Comparison of ENCODE assay signal across 2 cellular contexts in the genomic region with DNA sequence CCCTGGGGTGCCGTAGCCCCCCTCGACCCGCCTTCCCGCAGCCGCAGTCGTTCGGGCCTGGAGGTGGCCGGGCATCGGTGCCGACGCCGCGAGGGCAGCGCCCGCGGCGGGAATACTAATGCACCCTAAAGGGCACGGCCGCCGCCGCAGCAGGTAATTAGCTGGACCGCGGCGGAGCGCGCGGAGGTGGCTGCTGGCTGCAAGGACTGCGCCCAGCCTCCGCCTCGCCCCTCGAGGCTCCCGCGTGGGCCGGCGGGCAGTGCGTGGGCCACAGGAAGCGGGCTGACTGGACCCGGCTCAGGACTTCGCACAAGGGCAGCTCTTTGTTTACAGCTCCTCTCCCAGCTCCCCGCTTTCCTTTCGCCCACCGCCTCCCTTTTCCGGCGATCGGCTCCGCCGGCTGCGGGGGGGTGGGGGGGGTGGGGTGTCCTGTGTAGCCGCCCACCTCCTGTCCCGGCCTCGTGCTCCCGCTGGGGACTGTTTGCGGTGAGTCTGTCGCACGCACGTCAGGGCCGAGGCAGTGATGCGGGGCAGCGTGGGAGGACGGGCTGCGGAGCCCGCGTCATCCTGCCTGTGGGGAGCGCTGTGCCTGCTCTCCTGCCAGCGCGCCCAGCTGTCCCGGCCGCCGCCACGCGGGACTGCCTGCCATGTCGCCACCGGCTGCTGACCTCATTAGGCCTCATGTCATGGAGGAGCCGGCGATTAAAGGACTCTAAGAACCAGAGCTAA.
TF ChIP-seq lines count a peak whose summit lies in the region.

No MANE protein-coding gene starts in this region.

TF ChIP-seq in HEK293T, 16 proteins besides CTCF, POLR2A, EP300 and RAD21 (continued from another document):
- TF ChIP-seq L3MBTL2 (conservative IDR thresholded peaks at IDR 0.05): no peak; the same call in none of the 2 replicates
- no peak for TF ChIP-seq SP1 (IDR thresholded peaks at IDR 0.05)
- TF ChIP-seq NFRKB (IDR thresholded peaks at IDR 0.05): no peak
- TF ChIP-seq PKNOX1 (IDR thresholded peaks at IDR 0.05): no peak

TF ChIP-seq in SK-N-SH, 30 proteins besides CTCF, POLR2A, EP300 and RAD21 (continued from another document):
- TF ChIP-seq ELF1 (IDR thresholded peaks at IDR 0.05) (no peak), RXRA (IDR thresholded peaks at IDR 0.05; ENCODE audit: borderline replicate concordance, low read depth) (no peak), RFX5 (IDR thresholded peaks at IDR 0.05; ENCODE audit: low read length) (no peak), TAF1 (IDR thresholded peaks at IDR 0.05; ENCODE audit: borderline replicate concordance, low read depth, low read length) (no peak), JUND (IDR thresholded peaks at IDR 0.05) (no peak), MXI1 (IDR thresholded peaks at IDR 0.05; ENCODE audit: low read depth, low read length) (no peak), YY1 (IDR thresholded peaks at IDR 0.05; ENCODE audit: low read depth) (no peak), EZH2phosphoT487 (IDR thresholded peaks at IDR 0.05; ENCODE audit: borderline replicate concordance, low read depth) (no peak), GATA2 (CRISPR knock-in tag; IDR thresholded peaks at IDR 0.05) (no peak), GABPA (IDR thresholded peaks at IDR 0.05; ENCODE audit: low read depth) (no peak), ZBTB33 (IDR thresholded peaks at IDR 0.05; ENCODE audit: borderline replicate concordance, low read depth) (no peak), NRF1 (IDR thresholded peaks at IDR 0.05; ENCODE audit: low read depth, low read length) (no peak)
- TF ChIP-seq, protein P1, sequence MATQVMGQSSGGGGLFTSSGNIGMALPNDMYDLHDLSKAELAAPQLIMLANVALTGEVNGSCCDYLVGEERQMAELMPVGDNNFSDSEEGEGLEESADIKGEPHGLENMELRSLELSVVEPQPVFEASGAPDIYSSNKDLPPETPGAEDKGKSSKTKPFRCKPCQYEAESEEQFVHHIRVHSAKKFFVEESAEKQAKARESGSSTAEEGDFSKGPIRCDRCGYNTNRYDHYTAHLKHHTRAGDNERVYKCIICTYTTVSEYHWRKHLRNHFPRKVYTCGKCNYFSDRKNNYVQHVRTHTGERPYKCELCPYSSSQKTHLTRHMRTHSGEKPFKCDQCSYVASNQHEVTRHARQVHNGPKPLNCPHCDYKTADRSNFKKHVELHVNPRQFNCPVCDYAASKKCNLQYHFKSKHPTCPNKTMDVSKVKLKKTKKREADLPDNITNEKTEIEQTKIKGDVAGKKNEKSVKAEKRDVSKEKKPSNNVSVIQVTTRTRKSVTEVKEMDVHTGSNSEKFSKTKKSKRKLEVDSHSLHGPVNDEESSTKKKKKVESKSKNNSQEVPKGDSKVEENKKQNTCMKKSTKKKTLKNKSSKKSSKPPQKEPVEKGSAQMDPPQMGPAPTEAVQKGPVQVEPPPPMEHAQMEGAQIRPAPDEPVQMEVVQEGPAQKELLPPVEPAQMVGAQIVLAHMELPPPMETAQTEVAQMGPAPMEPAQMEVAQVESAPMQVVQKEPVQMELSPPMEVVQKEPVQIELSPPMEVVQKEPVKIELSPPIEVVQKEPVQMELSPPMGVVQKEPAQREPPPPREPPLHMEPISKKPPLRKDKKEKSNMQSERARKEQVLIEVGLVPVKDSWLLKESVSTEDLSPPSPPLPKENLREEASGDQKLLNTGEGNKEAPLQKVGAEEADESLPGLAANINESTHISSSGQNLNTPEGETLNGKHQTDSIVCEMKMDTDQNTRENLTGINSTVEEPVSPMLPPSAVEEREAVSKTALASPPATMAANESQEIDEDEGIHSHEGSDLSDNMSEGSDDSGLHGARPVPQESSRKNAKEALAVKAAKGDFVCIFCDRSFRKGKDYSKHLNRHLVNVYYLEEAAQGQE (IDR thresholded peaks at IDR 0.05; ENCODE audit: low read depth, low read length): no peak
- TF ChIP-seq, protein P2, sequence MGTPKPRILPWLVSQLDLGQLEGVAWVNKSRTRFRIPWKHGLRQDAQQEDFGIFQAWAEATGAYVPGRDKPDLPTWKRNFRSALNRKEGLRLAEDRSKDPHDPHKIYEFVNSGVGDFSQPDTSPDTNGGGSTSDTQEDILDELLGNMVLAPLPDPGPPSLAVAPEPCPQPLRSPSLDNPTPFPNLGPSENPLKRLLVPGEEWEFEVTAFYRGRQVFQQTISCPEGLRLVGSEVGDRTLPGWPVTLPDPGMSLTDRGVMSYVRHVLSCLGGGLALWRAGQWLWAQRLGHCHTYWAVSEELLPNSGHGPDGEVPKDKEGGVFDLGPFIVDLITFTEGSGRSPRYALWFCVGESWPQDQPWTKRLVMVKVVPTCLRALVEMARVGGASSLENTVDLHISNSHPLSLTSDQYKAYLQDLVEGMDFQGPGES (IDR thresholded peaks at IDR 0.05; ENCODE audit: low read depth, low read length): no peak
